In the genomic region with DNA sequence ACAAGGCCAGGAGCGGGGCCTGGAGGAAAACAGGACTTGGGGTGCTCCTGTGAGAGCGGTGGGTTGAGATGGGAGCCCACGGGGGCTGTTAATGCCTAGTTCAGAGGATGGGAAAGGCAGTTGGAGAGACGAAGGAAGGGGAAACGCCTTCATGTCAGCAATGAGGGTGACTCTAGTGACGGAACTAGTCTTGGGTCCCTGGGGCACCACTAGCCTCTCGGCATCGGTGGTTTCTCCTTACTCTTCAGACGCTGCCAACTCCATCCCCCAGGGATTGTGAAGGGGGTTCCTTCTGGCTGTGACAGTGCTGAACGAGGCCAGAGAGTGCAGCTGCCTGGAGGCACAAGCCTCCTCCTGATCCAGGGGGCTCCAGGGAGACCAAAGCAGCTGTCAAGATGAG, we compare ENCODE assay signal across 7 cellular contexts. TPM values are rescaled to one million over a fixed set of nuclear protein-coding genes. Genes with fewer than 3 reads are reported as not detected.
DNase-seq lines count a peak whose midpoint lies in the region; ATAC-seq and TF ChIP-seq lines count a peak whose summit lies in the region.
"Had no signal": no experiment of that assay in that cellular context is flagged by ENCODE, and none has a peak within 500 bp of the region (broad histone marks: within the 10 kb centered on the region; RNA-seq: fewer than 3 reads in every experiment).

No MANE protein-coding gene starts in this region.

- DNase-seq in activated naive CD8-positive, alpha-beta T cell treated with anti-CD3 and anti-CD28 coated beads for 36 hours, result no peak
- DNase-seq in mesothelial cell of epicardium (ENCODE audit: low spot score in 2 of 2, unreplicated experiment in 2 of 2) (no peak), kidney glomerular epithelial cell (lab: John Stamatoyannopoulos, UW) (no peak), RKO (ENCODE audit: low spot score) (no peak)

- H3K4me1 Mint-ChIP-seq in activated naive CD8-positive, alpha-beta T cell treated with anti-CD3 and anti-CD28 coated beads for 36 hours, result peaks cover 29% of the 10 kb centered on the region
- H3K4me1 Mint-ChIP-seq in mesothelial cell of epicardium, result peaks cover 27% of the 10 kb centered on the region

- no peaks in the 10 kb centered on the region; the same call in 1 of the 2 replicates for H3K36me3 ChIP-seq in ES-I3 (ENCODE audit: insufficient read depth, low read length)

- peaks cover 4% of the 10 kb centered on the region; the same call in 1 of the 2 replicates for H3K4me1 ChIP-seq in ES-I3 (ENCODE audit: insufficient read depth, low read length)

- H3K27ac Mint-ChIP-seq in activated naive CD8-positive, alpha-beta T cell treated with anti-CD3 and anti-CD28 coated beads for 36 hours, result peak overlapping the region; percentile 91
- peak overlapping the region; percentile 89 for H3K27ac Mint-ChIP-seq in mesothelial cell of epicardium

- no peaks in the 10 kb centered on the region for H3K9me3 ChIP-seq in ES-I3 (ENCODE audit: control insufficient read depth, insufficient read depth, low read length)

- no peak for ATAC-seq in GM18870 (IDR thresholded peaks at IDR 0.05; ENCODE audit: unreplicated experiment)

- TF ChIP-seq CTCF in mesothelial cell of epicardium (IDR thresholded peaks at IDR 0.05; ENCODE audit: unreplicated experiment), result no peak

- H3K9ac ChIP-seq in ES-I3 (ENCODE audit: low read depth, low read length), result peak overlapping the region; percentile 70

- H3K27me3 Mint-ChIP-seq in activated naive CD8-positive, alpha-beta T cell treated with anti-CD3 and anti-CD28 coated beads for 36 hours, result no peaks in the 10 kb centered on the region
- no peaks in the 10 kb centered on the region for H3K27me3 Mint-ChIP-seq in mesothelial cell of epicardium (ENCODE audit: low read depth)

- peak overlapping the region; percentile 94 for H3K4me3 Mint-ChIP-seq in activated naive CD8-positive, alpha-beta T cell treated with anti-CD3 and anti-CD28 coated beads for 36 hours
- H3K4me3 Mint-ChIP-seq in mesothelial cell of epicardium, result peak overlapping the region; percentile 81

- no peaks in the 10 kb centered on the region for H3K9me3 Mint-ChIP-seq in activated naive CD8-positive, alpha-beta T cell treated with anti-CD3 and anti-CD28 coated beads for 36 hours
- no peaks in the 10 kb centered on the region for H3K9me3 Mint-ChIP-seq in mesothelial cell of epicardium

- H3K36me3 Mint-ChIP-seq in activated naive CD8-positive, alpha-beta T cell treated with anti-CD3 and anti-CD28 coated beads for 36 hours, result peaks cover 2% of the 10 kb centered on the region
- H3K36me3 Mint-ChIP-seq in mesothelial cell of epicardium, result no peaks in the 10 kb centered on the region

RNA-seq across cellular contexts. Expression of a gene that starts 0.7 kb away (rescaled TPM):
- total RNA-seq in activated naive CD8-positive, alpha-beta T cell treated with anti-CD3 and anti-CD28 coated beads for 36 hours, result 100 to 1,000 TPM; 107 to 108 TPM
- total RNA-seq in mesothelial cell of epicardium, result 27.0 to 31.6 TPM (median 31.2 TPM) in 3 replicates

RNA-seq across cellular contexts. Expression of a gene that starts 9.2 kb away (rescaled TPM):
- total RNA-seq in activated naive CD8-positive, alpha-beta T cell treated with anti-CD3 and anti-CD28 coated beads for 36 hours, result under 1 TPM; 0.29 to 0.36 TPM
- 1.7 to 3.1 TPM (median 2.7 TPM) in 3 replicates for total RNA-seq in mesothelial cell of epicardium
- total RNA-seq: M059J had no signal

RNA-seq across cellular contexts. Expression of a gene that starts 9.6 kb away (rescaled TPM):
- total RNA-seq in activated naive CD8-positive, alpha-beta T cell treated with anti-CD3 and anti-CD28 coated beads for 36 hours, result 10 to 100 TPM; 49.9 to 51.1 TPM
- total RNA-seq in mesothelial cell of epicardium, result 78.5 to 82.9 TPM (median 81.7 TPM) in 3 replicates

RNA-seq across cellular contexts. Expression of a gene that starts 20.6 kb away (rescaled TPM):
- total RNA-seq in activated naive CD8-positive, alpha-beta T cell treated with anti-CD3 and anti-CD28 coated beads for 36 hours, result 10 to 100 TPM; 62.2 to 63.6 TPM
- total RNA-seq in mesothelial cell of epicardium, result 72.8 to 86.9 TPM (median 72.9 TPM) in 3 replicates

RNA-seq across cellular contexts. Expression of a gene that starts 37.2 kb away (rescaled TPM):
- total RNA-seq in activated naive CD8-positive, alpha-beta T cell treated with anti-CD3 and anti-CD28 coated beads for 36 hours, result 10 to 100 TPM; 27.8 to 30.7 TPM
- 21.2 to 25.3 TPM (median 22.4 TPM) in 3 replicates for total RNA-seq in mesothelial cell of epicardium
